Comparison of ENCODE assay signal across 8 cellular contexts in genomic region chr5:125835293-125836172, GRCh38.
DNase-seq lines count a peak whose midpoint lies in the region; TF ChIP-seq lines count a peak whose summit lies in the region.

No MANE protein-coding gene starts in this region.

- H3K27me3 ChIP-seq in H9 (ENCODE audit: insufficient read depth, low read length): no peaks in the 10 kb centered on the region
- H3K27me3 ChIP-seq in NT2/D1 (ENCODE audit: insufficient read depth, insufficient read length): no peaks in the 10 kb centered on the region
- H3K27me3 ChIP-seq in fibroblast of lung (ENCODE audit: control insufficient read depth, insufficient read depth, low read length): no peaks in the 10 kb centered on the region

- H3K36me3 ChIP-seq in NT2/D1 (ENCODE audit: insufficient read depth, insufficient read length, low read length) (no peaks in the 10 kb centered on the region), fibroblast of lung (ENCODE audit: control insufficient read depth, insufficient read depth, low read length) (no peaks in the 10 kb centered on the region)

- H3K9me3 ChIP-seq in H9 (ENCODE audit: control insufficient read depth, low read depth, low read length) (no peaks in the 10 kb centered on the region), NT2/D1 (ENCODE audit: insufficient read depth, low read length) (0 out of 2 replicates have a peak, but pooled peaks cover 4% of the 10 kb centered on the region), fibroblast of lung (ENCODE audit: control insufficient read depth, insufficient read depth, low read depth, low read length) (no peaks in the 10 kb centered on the region)

- no peak overlapping the region for H3K4me3 ChIP-seq in GM12865 (ENCODE audit: low read depth, low read length)
- H3K4me3 ChIP-seq in NT2/D1 (ENCODE audit: insufficient read length, low read depth): no peak overlapping the region
- no peak overlapping the region for H3K4me3 ChIP-seq in fibroblast of lung (replicated peaks in 1 of 4; ENCODE audit: control extremely low read depth in 1 of 4, insufficient read depth in 1 of 4, low read depth in 3 of 4, low read length in 4 of 4)

- H3K27me3 Mint-ChIP-seq in H9 (ENCODE audit: low read depth) (no peaks in the 10 kb centered on the region), nephron progenitor cell (ENCODE audit: low read depth, poor library complexity) (no peaks in the 10 kb centered on the region), HFFc6 (ENCODE audit: insufficient read depth) (no peaks in the 10 kb centered on the region)

- no peak overlapping the region for H4K5ac ChIP-seq in H9 (ENCODE audit: insufficient read length, low read depth, low read length)

- DNase-seq in GM12865 (ENCODE audit: low read depth) (peak; percentile 57), H9 (peak; percentile 76), NT2/D1 (ENCODE audit: low read depth, low spot score) (peak; percentile 28), fibroblast of lung (ENCODE audit: low read depth in 2 of 2) (peak; percentile 51 to 66), nephron progenitor cell (peak; percentile 49), HFFc6 (no peak), OCI-M2 (lab: John Stamatoyannopoulos, UW; ENCODE audit: unreplicated experiment) (no peak), DMS79 treated with DMSO at 0.1 percent for 48 hours (lab: John Stamatoyannopoulos, UW) (no peak)

- H4K91ac ChIP-seq in H9 (ENCODE audit: insufficient read length, low read depth, low read length): no peak overlapping the region

- H4K20me1 ChIP-seq in H9 (ENCODE audit: control insufficient read depth, insufficient read depth, insufficient read length) (no peaks in the 10 kb centered on the region), fibroblast of lung (ENCODE audit: control insufficient read depth, extremely low read depth, insufficient read depth, low read length) (no peaks in the 10 kb centered on the region)

- H2AFZ ChIP-seq in H9 (ENCODE audit: low read length) (no peak overlapping the region), fibroblast of lung (ENCODE audit: low read length) (no peak overlapping the region)

- no peaks in the 10 kb centered on the region for H3K23me2 ChIP-seq in H9 (ENCODE audit: insufficient read length, low read depth, low read length, poor library complexity, severe bottlenecking)

- H3K27ac ChIP-seq in H9 (ENCODE audit: insufficient read length, low read depth, low read length) (no peak overlapping the region), fibroblast of lung (ENCODE audit: insufficient read depth, low read length) (no peak overlapping the region)

- H2AK5ac ChIP-seq in H9 (ENCODE audit: insufficient read length, low read length): no peak overlapping the region

- H3K4me1 ChIP-seq in H9 (ENCODE audit: insufficient read depth, low read length) (peaks cover 7% of the 10 kb centered on the region), NT2/D1 (ENCODE audit: insufficient read depth, insufficient read length) (no peaks in the 10 kb centered on the region), fibroblast of lung (ENCODE audit: control insufficient read depth, extremely low read depth, insufficient read depth, low read length) (no peaks in the 10 kb centered on the region)

- H3K36me3 Mint-ChIP-seq in H9 (ENCODE audit: insufficient read depth in 1 of 3, low read depth in 3 of 3): peaks cover 0 to 10% (median 0%) of the 10 kb centered on the region in 3 experiments; a peak in 3 of 7 replicates
- H3K36me3 Mint-ChIP-seq in nephron progenitor cell (ENCODE audit: low read depth): peaks cover 13% of the 10 kb centered on the region
- H3K36me3 Mint-ChIP-seq in HFFc6 (ENCODE audit: low read depth): peaks cover 6% of the 10 kb centered on the region; the same call in 1 of the 2 replicates

- H3K4me3 Mint-ChIP-seq in H9 (no peak overlapping the region), nephron progenitor cell (no peak overlapping the region), HFFc6 (no peak overlapping the region)

- no peak overlapping the region for H3K4ac ChIP-seq in H9 (ENCODE audit: low read depth, low read length)

- H3K14ac ChIP-seq in H9 (ENCODE audit: insufficient read depth, low read length): no peak overlapping the region

- no peak overlapping the region for H3K18ac ChIP-seq in H9 (ENCODE audit: insufficient read length, low read depth, low read length)

- peaks cover 24 to 25% of the 10 kb centered on the region in 2 experiments for H3K4me1 Mint-ChIP-seq in H9
- H3K4me1 Mint-ChIP-seq in nephron progenitor cell: peaks cover 45% of the 10 kb centered on the region
- no peaks in the 10 kb centered on the region for H3K4me1 Mint-ChIP-seq in HFFc6 (ENCODE audit: low read depth)

- TF ChIP-seq CTCF in GM12865 (IDR thresholded peaks at IDR 0.05; ENCODE audit: insufficient read depth, low read depth, low read length, missing control alignments): peak; percentile 63
- TF ChIP-seq CTCF in H9 (conservative IDR thresholded peaks at IDR 0.05): peak; percentile 77
- TF ChIP-seq CTCF in fibroblast of lung (conservative IDR thresholded peaks at IDR 0.05 in 1 of 2, IDR thresholded peaks at IDR 0.05 in 1 of 2; ENCODE audit: low read depth in 1 of 2, low read length in 2 of 2): peak; percentile 71 to 88
- peak; percentile 72 for TF ChIP-seq CTCF in nephron progenitor cell (IDR thresholded peaks at IDR 0.05)
- no peak for TF ChIP-seq CTCF in HFFc6 (IDR thresholded peaks at IDR 0.05)

- H4K8ac ChIP-seq in H9 (replicated peaks; ENCODE audit: insufficient read length, low read depth, low read length): no peak overlapping the region

- H3K79me2 ChIP-seq in H9 (ENCODE audit: insufficient read depth, low read length) (no peaks in the 10 kb centered on the region), fibroblast of lung (ENCODE audit: control insufficient read depth, insufficient read depth, low read length) (no peaks in the 10 kb centered on the region)

- no peaks in the 10 kb centered on the region for H3K79me1 ChIP-seq in H9 (ENCODE audit: insufficient read depth, low read depth, low read length, poor library complexity, severe bottlenecking)

- no peak overlapping the region for H2BK5ac ChIP-seq in H9 (ENCODE audit: insufficient read length, low read length)

- no peak overlapping the region for H3K56ac ChIP-seq in H9 (ENCODE audit: insufficient read length, low read depth, low read length)

- H3K4me2 ChIP-seq in H9 (ENCODE audit: insufficient read depth, insufficient read length, low read length) (no peak overlapping the region), fibroblast of lung (ENCODE audit: extremely low read depth, insufficient read depth, low read length) (no peak overlapping the region)

- no peak overlapping the region for H3K27ac Mint-ChIP-seq in H9
- no peak overlapping the region for H3K27ac Mint-ChIP-seq in nephron progenitor cell
- H3K27ac Mint-ChIP-seq in HFFc6: no peak overlapping the region

- no peak overlapping the region for H2BK20ac ChIP-seq in H9 (ENCODE audit: low read depth, low read length, poor library complexity, severe bottlenecking)

- no peak overlapping the region for H2BK120ac ChIP-seq in H9 (ENCODE audit: low read depth, low read length, poor library complexity, severe bottlenecking)

- H3K9ac ChIP-seq in H9 (ENCODE audit: extremely low read depth, insufficient read length, low read length): no peak overlapping the region
- no peak overlapping the region for H3K9ac ChIP-seq in NT2/D1 (ENCODE audit: insufficient read length, low read depth)
- H3K9ac ChIP-seq in fibroblast of lung (ENCODE audit: insufficient read depth, low read length): no peak overlapping the region

- H3K23ac ChIP-seq in H9 (ENCODE audit: insufficient read length, low read depth, low read length): no peak overlapping the region

- no peak overlapping the region for H2BK12ac ChIP-seq in H9 (ENCODE audit: insufficient read length, low read depth, low read length)

- H3K9me3 Mint-ChIP-seq in H9 (peaks cover 6 to 7% of the 10 kb centered on the region in 2 experiments; a peak in 2 of 5 replicates), nephron progenitor cell (peaks cover 18% of the 10 kb centered on the region), HFFc6 (peaks cover 16% of the 10 kb centered on the region)

- no CpG with 5 or more reads among the region's 11 CpGs for WGBS in H9 (ENCODE audit: extremely low coverage, insufficient read length, low lambda C conversion rate)

- H2BK15ac ChIP-seq in H9 (ENCODE audit: low read depth, low read length): no peak overlapping the region

- no peak overlapping the region for H3T11ph ChIP-seq in H9 (ENCODE audit: low read length)

Comparison
In these comparisons a context has a peak if more than half of its experiments do, and no peak if none do; other contexts are left out.
1. DNase-seq: peak in GM12865 (single experiment), H9 (single experiment), NT2/D1 (single experiment), fibroblast of lung (2 of 2) and nephron progenitor cell (single experiment); none in HFFc6 (single experiment), OCI-M2 (single experiment) and DMS79 treated with DMSO at 0.1 percent for 48 hours (single experiment).